In genomic region chr4:102869569-102870227, GRCh38 we compare ENCODE assay signal across 8 cellular contexts. TPM values are rescaled to one million over a fixed set of nuclear protein-coding genes. Genes with fewer than 3 reads are reported as not detected.
DNase-seq lines count a peak whose midpoint lies in the region; ATAC-seq and TF ChIP-seq lines count a peak whose summit lies in the region.

No MANE protein-coding gene starts in this region.

- intact Hi-C loops in lower leg skin (cut with DNase I; ENCODE audit: low total_unique reads), result loop anchor here (2.0 to 10.0 kb wide), 2 partner anchors 41 to 145 kb away; partner anchors contain the start of gene SLC9B1

- peak overlapping the region; percentile 90 for H3K27ac ChIP-seq in Karpas-422 (ENCODE audit: low read length)
- H3K27ac ChIP-seq in thymus (ENCODE audit: low read depth), result peak overlapping the region; percentile 96

- no peaks in the 10 kb centered on the region for H3K27me3 ChIP-seq in Karpas-422 (ENCODE audit: low read length)
- no peaks in the 10 kb centered on the region for H3K27me3 ChIP-seq in thymus (ENCODE audit: control insufficient read depth, insufficient read depth)

- peak; percentile 38 for ATAC-seq in GM21526 (IDR thresholded peaks at IDR 0.05; ENCODE audit: low FRiP score, unreplicated experiment)

- no peak for TF ChIP-seq POLR2A in lower leg skin (IDR thresholded peaks at IDR 0.05)

- H3K9ac ChIP-seq in Karpas-422 (ENCODE audit: low read length), result peak overlapping the region; percentile 75

- WGBS in lower leg skin, 2 donors, result 12 to 13% methylated on average over 19 of the region's 19 CpGs
- WGBS in thymus, result 11% methylated on average over 19 of the region's 19 CpGs

- peaks cover 92% of the 10 kb centered on the region for H3K79me2 ChIP-seq in Karpas-422 (ENCODE audit: low read length)

- peak; percentile 33 for DNase-seq in GM12864 (ENCODE audit: low read depth)
- peak; percentile 74 for DNase-seq in Karpas-422
- DNase-seq in astrocyte of the cerebellum (ENCODE audit: low read depth), result no peak
- no peak for DNase-seq in lower leg skin (ENCODE audit: low spot score in 2 of 2)
- DNase-seq in medulla oblongata (ENCODE audit: extremely low spot score), result no peak
- no peak for DNase-seq in NCI-H446 treated with DMSO at 0.1 percent for 48 hours (lab: John Stamatoyannopoulos, UW)

- TF ChIP-seq CTCF in GM12864 (IDR thresholded peaks at IDR 0.05; ENCODE audit: low read depth, low read length, missing control alignments) (no peak), astrocyte of the cerebellum (IDR thresholded peaks at IDR 0.05; ENCODE audit: low read depth, low read length, missing control alignments) (no peak), lower leg skin (IDR thresholded peaks at IDR 0.05) (no peak)

- peaks cover 40% of the 10 kb centered on the region for H3K36me3 ChIP-seq in Karpas-422 (ENCODE audit: insufficient read depth, low read length)
- no peaks in the 10 kb centered on the region for H3K36me3 ChIP-seq in thymus (ENCODE audit: control insufficient read depth, insufficient read depth)

- in situ Hi-C loops in astrocyte of the cerebellum (cut with HindIII; ENCODE audit: low sequenced_read_pairs), result no loop called here

- H4K20me1 ChIP-seq in Karpas-422 (ENCODE audit: insufficient read depth, low read depth, low read length), result no peaks in the 10 kb centered on the region

- H3K4me1 ChIP-seq in Karpas-422 (ENCODE audit: low read length) (peaks cover 34% of the 10 kb centered on the region), thymus (ENCODE audit: control insufficient read depth, insufficient read depth, low read length) (peaks cover 7% of the 10 kb centered on the region)

- no peaks in the 10 kb centered on the region for H3K9me2 ChIP-seq in Karpas-422 (replicated peaks; ENCODE audit: insufficient read depth, low read length)

- H2AFZ ChIP-seq in Karpas-422 (ENCODE audit: low read length), result 0 out of 2 replicates have a peak overlapping the region, but pooled peaks have one; percentile 13

- H3K9me3 ChIP-seq in Karpas-422 (ENCODE audit: low read length) (0 out of 2 replicates have a peak, but pooled peaks cover under 1% of the 10 kb centered on the region), thymus (ENCODE audit: control insufficient read depth) (no peaks in the 10 kb centered on the region)

- peak overlapping the region; percentile 88 for H3K4me2 ChIP-seq in Karpas-422 (ENCODE audit: low read depth, low read length, poor library complexity, severe bottlenecking)

- H3K4me3 ChIP-seq in GM12864 (ENCODE audit: low read depth, low read length), result peak overlapping the region; percentile 68
- peak overlapping the region; percentile 76 for H3K4me3 ChIP-seq in Karpas-422 (ENCODE audit: low read length)
- H3K4me3 ChIP-seq in astrocyte of the cerebellum (ENCODE audit: low read depth, low read length), result peak overlapping the region; percentile 68
- peak overlapping the region; percentile 41 for H3K4me3 ChIP-seq in lower leg skin (ENCODE audit: low read depth, poor library complexity, severe bottlenecking)
- H3K4me3 ChIP-seq in thymus (ENCODE audit: low read length), result peak overlapping the region; percentile 71

RNA-seq across cellular contexts. Expression of gene CISD2, which starts 0.9 kb away (rescaled TPM):
- 53.8 and 70.3 TPM in 2 replicates for total RNA-seq in Karpas-422 (2014; rRNA removed; shearing (Covaris generic); ENCODE audit: low replicate concordance)
- total RNA-seq in lower leg skin, result 10 to 100 TPM in 3 of 4 donors, 1 to 10 TPM in 1; 5.5 to 12.0 (median 11.3) TPM
- polyA plus RNA-seq in thymus, result 28.8 TPM

RNA-seq across cellular contexts. Expression of gene UBE2D3, which starts 42.3 kb away (rescaled TPM):
- 538 and 600 TPM in 2 replicates for total RNA-seq in Karpas-422 (2014; rRNA removed; shearing (Covaris generic); ENCODE audit: low replicate concordance)
- 100 to 1,000 TPM; 391 to 497 (median 418) TPM for total RNA-seq in lower leg skin
- polyA plus RNA-seq in thymus, result 318 TPM

Comparison
In these comparisons a context has a peak if more than half of its experiments do, and no peak if none do; other contexts are left out.
1. DNase-seq: peak in GM12864 (single experiment) and Karpas-422 (single experiment); none in astrocyte of the cerebellum (single experiment), lower leg skin (0 of 2), medulla oblongata (single experiment) and NCI-H446 treated with DMSO at 0.1 percent for 48 hours (single experiment).
2. Peak in every context shown above with its lines, with median percentiles within 50 percentile points of each other: H3K4me3 ChIP-seq.